In the genomic region with DNA sequence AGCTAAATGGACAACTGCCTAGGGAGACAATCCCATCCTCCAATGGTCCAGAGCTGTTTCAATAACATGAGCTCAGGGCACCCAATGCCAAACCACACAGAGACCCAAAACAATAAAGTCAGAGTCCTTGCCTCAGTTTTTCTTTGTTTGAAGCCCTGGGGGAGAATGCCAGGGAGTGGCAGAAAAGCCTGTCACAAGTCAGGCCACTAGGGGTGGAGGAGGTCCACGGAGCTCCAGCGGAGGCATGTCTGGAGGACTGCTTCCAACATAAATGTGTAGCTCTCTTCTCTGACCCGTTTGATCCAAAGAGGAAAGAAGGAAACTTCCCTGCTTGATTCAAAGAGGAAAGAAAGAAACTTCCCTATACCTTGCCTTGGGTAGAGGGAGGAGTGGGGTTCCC, we compare ENCODE assay signal across 18 cellular contexts.
"Had no signal": no experiment of that assay in that cellular context is flagged by ENCODE, and none has a peak within 500 bp of the region (broad histone marks: within the 10 kb centered on the region; RNA-seq: fewer than 3 reads in every experiment).

No MANE protein-coding gene starts in this region.

- H2AFZ ChIP-seq: neural progenitor cell had no signal

- H3K27me3 ChIP-seq: ascending aorta, gastrocnemius medialis, heart right ventricle, neural progenitor cell, ovary, tibial artery had no signal

- H3K27ac ChIP-seq: ascending aorta, heart right ventricle, neural progenitor cell, ovary, tibial artery had no signal

- H3K4me1 ChIP-seq: ascending aorta, heart right ventricle, tibial artery had no signal

- DNase-seq: activated CD4-positive, alpha-beta T cell treated with anti-CD3 and anti-CD28 coated beads, Interleukin-2, amount 50 U/mL, for 1 hour; activated naive CD4-positive, alpha-beta T cell treated with anti-CD3 and anti-CD28 coated beads, Interleukin-2, amount 10 ng/mL, durations not matched to agents 7 days and 5 days; activated T-cell treated with anti-CD3 and anti-CD28 coated beads for 4 hours; dermis blood vessel endothelial cell; effector memory CD8-positive, alpha-beta T cell; gastrocnemius medialis; heart right ventricle; naive B cell; ovary; stimulated activated CD4-positive, alpha-beta T cell treated with anti-CD3 and anti-CD28 coated beads, Interleukin-15, amount 100 ng/mL, for 24 hours; stimulated activated CD4-positive, alpha-beta T cell treated with anti-CD3 and anti-CD28 coated beads, Interleukin-4, amount 100 ng/mL, for 24 hours; stimulated activated naive CD4-positive, alpha-beta T cell; tibial artery had no signal

- H3K9me3 ChIP-seq: ascending aorta, gastrocnemius medialis, heart right ventricle, ovary, tibial artery had no signal

- H3K9ac ChIP-seq: neural progenitor cell had no signal

- H3K4me2 ChIP-seq: neural progenitor cell had no signal

- H3K4me3 ChIP-seq: ascending aorta, gastrocnemius medialis, heart right ventricle, lung, neural progenitor cell, ovary, tibial artery had no signal

- H3K36me3 ChIP-seq: ascending aorta, gastrocnemius medialis, heart right ventricle, neural progenitor cell, ovary, tibial artery had no signal

- ATAC-seq: activated CD4-positive, CD25-positive, alpha-beta regulatory T cell treated with anti-CD3 and anti-CD28 coated beads, Interleukin-2, amount 50 U/mL, for 24 hours; activated T-helper 17 cell treated with anti-CD3 and anti-CD28 coated beads, Interleukin-2, amount 50 U/mL, for 72 hours; effector memory CD8-positive, alpha-beta T cell; gastrocnemius medialis; heart right ventricle had no signal
